8 cellular contexts compared by ENCODE assay signal in the genomic region with DNA sequence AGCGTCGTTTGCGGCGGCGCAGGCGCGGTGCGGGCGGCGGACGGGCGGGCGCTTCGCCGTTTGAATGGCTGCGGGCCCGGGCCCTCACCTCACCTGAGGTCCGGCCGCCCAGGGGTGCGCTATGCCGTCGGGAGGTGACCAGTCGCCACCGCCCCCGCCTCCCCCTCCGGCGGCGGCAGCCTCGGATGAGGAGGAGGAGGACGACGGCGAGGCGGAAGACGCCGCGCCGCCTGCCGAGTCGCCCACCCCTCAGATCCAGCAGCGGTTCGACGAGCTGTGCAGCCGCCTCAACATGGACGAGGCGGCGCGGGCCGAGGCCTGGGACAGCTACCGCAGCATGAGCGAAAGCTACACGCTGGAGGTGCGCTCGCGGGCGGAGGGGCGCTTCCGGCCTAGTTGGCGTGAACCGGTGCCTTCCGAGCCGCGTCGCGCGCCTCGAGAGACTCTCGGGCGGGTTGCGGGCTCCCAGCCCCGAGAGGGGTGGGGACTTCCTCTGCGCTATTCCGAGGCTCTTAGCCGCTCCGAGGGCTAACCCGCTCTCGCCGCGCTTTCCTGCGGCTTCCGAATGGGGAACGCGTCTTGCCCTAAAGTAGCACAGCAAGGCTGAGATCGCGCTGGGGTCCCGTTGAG. TPM values are rescaled to one million over a fixed set of nuclear protein-coding genes. Genes with fewer than 3 reads are reported as not detected.
DNase-seq lines count a peak whose midpoint lies in the region; ATAC-seq and TF ChIP-seq lines count a peak whose summit lies in the region.

RBL2 (plus strand) TSS at position 36 of the 630 bp plus-strand sequence; CDS start at position 122, 86 bp downstream.

- H3K9me3 ChIP-seq in OCI-LY1 (ENCODE audit: low read length), result no peaks in the 10 kb centered on the region

- H3K36me3 ChIP-seq in OCI-LY1 (ENCODE audit: insufficient read depth, low read length), result peaks cover 7% of the 10 kb centered on the region

- H3K27me3 ChIP-seq in OCI-LY1 (ENCODE audit: insufficient read depth, low read length), result no peaks in the 10 kb centered on the region; the same call in 1 of the 2 replicates

- TF ChIP-seq CTCF in OCI-LY1 (IDR thresholded peaks at IDR 0.05; ENCODE audit: low read length), result no peak

- H3K27ac ChIP-seq in OCI-LY1 (ENCODE audit: low read depth, low read length, poor library complexity, severe bottlenecking), result peak within 1 kb of the TSS; percentile 70

- peak; percentile 46 for TF ChIP-seq POLR2A in erythroblast (IDR thresholded peaks at IDR 0.05; ENCODE audit: low read length)

- H2AFZ ChIP-seq in OCI-LY1 (ENCODE audit: low read length), result peak within 1 kb of the TSS; percentile 89

- peak within 1 kb of the TSS; percentile 89 for H3K4me3 ChIP-seq in OCI-LY1 (ENCODE audit: low read depth, low read length, poor library complexity, severe bottlenecking)

- peak in 12 of 14 donors; percentile 13 to 91 (median 74) for DNase-seq in C1 segment of cervical spinal cord (lab: John Stamatoyannopoulos, UW)
- peak; percentile 85 for DNase-seq in activated T-cell treated with anti-CD3 and anti-CD28 coated beads, Interleukin-2, amount 50 U/mL, for 1 hour
- peak; percentile 90 to 93 for DNase-seq in erythroblast (lab: John Stamatoyannopoulos, UW)
- DNase-seq in myocyte (ENCODE audit: low read depth), result peak; percentile 42
- DNase-seq in stimulated activated effector memory CD8-positive, alpha-beta T cell treated with anti-CD3 and anti-CD28 coated beads, Interleukin-12 subunit alpha, Interleukin-12 subunit beta, amount 100 ng/mL, for 72 hours (ENCODE audit: low spot score in 2 of 2), result peak; percentile 73 to 89

- peak; percentile 69 for ATAC-seq in GM19043 (IDR thresholded peaks at IDR 0.05; ENCODE audit: low read depth, unreplicated experiment)
- peak; percentile 73 for ATAC-seq in HG03280 (IDR thresholded peaks at IDR 0.05; ENCODE audit: unreplicated experiment)
- peak; percentile 88 for ATAC-seq in stimulated activated effector memory CD8-positive, alpha-beta T cell treated with anti-CD3 and anti-CD28 coated beads, Interleukin-12 subunit alpha, Interleukin-12 subunit beta, amount 100 ng/mL, for 72 hours

- peak within 1 kb of the TSS; percentile 94 for H3K4me3 Mint-ChIP-seq in stimulated activated effector memory CD8-positive, alpha-beta T cell treated with anti-CD3 and anti-CD28 coated beads, Interleukin-12 subunit alpha, Interleukin-12 subunit beta, amount 100 ng/mL, for 72 hours

- peaks cover 20% of the 10 kb centered on the region for H3K4me1 ChIP-seq in OCI-LY1 (ENCODE audit: insufficient read depth, low read length, severe bottlenecking)

- peaks cover 37% of the 10 kb centered on the region for H3K36me3 Mint-ChIP-seq in stimulated activated effector memory CD8-positive, alpha-beta T cell treated with anti-CD3 and anti-CD28 coated beads, Interleukin-12 subunit alpha, Interleukin-12 subunit beta, amount 100 ng/mL, for 72 hours

- no peaks in the 10 kb centered on the region for H3F3A ChIP-seq in OCI-LY1 (ENCODE audit: insufficient read depth, low read length)

- H3K9me2 ChIP-seq in OCI-LY1 (ENCODE audit: low read depth, low read length), result no peaks in the 10 kb centered on the region

- peaks cover 5% of the 10 kb centered on the region; the same call in 1 of the 2 replicates for H4K20me1 ChIP-seq in OCI-LY1 (ENCODE audit: insufficient read depth, low read length)

- peaks cover 20% of the 10 kb centered on the region for H3K4me1 Mint-ChIP-seq in stimulated activated effector memory CD8-positive, alpha-beta T cell treated with anti-CD3 and anti-CD28 coated beads, Interleukin-12 subunit alpha, Interleukin-12 subunit beta, amount 100 ng/mL, for 72 hours

- H3K79me2 ChIP-seq in OCI-LY1 (ENCODE audit: insufficient read depth, low read length), result peaks cover 23% of the 10 kb centered on the region

- peak within 1 kb of the TSS; percentile 83 for H3K9ac ChIP-seq in OCI-LY1 (ENCODE audit: low read length)

- H3K9me3 Mint-ChIP-seq in stimulated activated effector memory CD8-positive, alpha-beta T cell treated with anti-CD3 and anti-CD28 coated beads, Interleukin-12 subunit alpha, Interleukin-12 subunit beta, amount 100 ng/mL, for 72 hours, result no peaks in the 10 kb centered on the region

- H3K27ac Mint-ChIP-seq in stimulated activated effector memory CD8-positive, alpha-beta T cell treated with anti-CD3 and anti-CD28 coated beads, Interleukin-12 subunit alpha, Interleukin-12 subunit beta, amount 100 ng/mL, for 72 hours, result peak within 1 kb of the TSS; percentile 96

- H3K4me2 ChIP-seq in OCI-LY1 (ENCODE audit: low read length), result peak within 1 kb of the TSS; percentile 88

RNA-seq across cellular contexts. Expression of gene RBL2, which starts in this region (rescaled TPM):
- total RNA-seq in myocyte, result 43.9 and 49.1 TPM in 2 replicates
- 20.9 TPM for polyA plus RNA-seq in myocyte (2012)

Comparison
In these comparisons a context has a peak if more than half of its experiments do, and no peak if none do; other contexts are left out.
1. Peak in every context shown above with its lines: DNase-seq, ATAC-seq, H3K4me3 ChIP-seq and H3K27ac ChIP-seq.